Comparison of ENCODE assay signal across 19 cellular contexts in the genomic region with DNA sequence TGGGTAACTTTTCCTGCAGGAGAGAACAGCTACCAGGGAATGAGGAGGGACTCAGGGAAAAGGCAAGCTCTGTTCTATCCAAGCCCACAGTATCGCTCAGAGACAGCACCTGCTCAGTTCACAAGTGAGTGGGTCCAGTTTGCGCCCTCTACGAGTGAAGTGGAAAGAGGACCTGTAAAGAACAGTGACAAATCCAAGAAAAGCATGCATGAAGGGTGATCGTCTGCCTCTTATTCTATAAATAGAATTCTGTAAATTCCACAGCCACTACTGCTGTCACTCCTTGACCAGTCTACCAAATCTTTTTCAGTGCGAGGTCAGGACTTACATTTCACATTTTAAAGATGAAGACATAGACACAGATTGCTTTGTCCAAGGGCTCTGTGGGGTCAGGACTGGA.
DNase-seq lines count a peak whose midpoint lies in the region; ATAC-seq and TF ChIP-seq lines count a peak whose summit lies in the region.
"Had no signal": no experiment of that assay in that cellular context is flagged by ENCODE, and none has a peak within 500 bp of the region (broad histone marks: within the 10 kb centered on the region; RNA-seq: fewer than 3 reads in every experiment).

No MANE protein-coding gene starts in this region.

- no peaks in the 10 kb centered on the region for H3K9me3 Mint-ChIP-seq in HFFc6

- no peak overlapping the region for H3K27ac Mint-ChIP-seq in HFFc6
- H3K27ac Mint-ChIP-seq: CD4-positive, CD25-positive, alpha-beta regulatory T cell had no signal

- H3K4me3 Mint-ChIP-seq in HFFc6, result no peak overlapping the region
- H3K4me3 Mint-ChIP-seq: CD4-positive, CD25-positive, alpha-beta regulatory T cell had no signal

- peaks cover 19% of the 10 kb centered on the region for H3K36me3 Mint-ChIP-seq in HFFc6 (ENCODE audit: low read depth)
- H3K36me3 Mint-ChIP-seq: CD4-positive, CD25-positive, alpha-beta regulatory T cell had no signal

- TF ChIP-seq CTCF in cardiac muscle cell (IDR thresholded peaks at IDR 0.05; ENCODE audit: low read depth, low read length), result no peak
- no peak for TF ChIP-seq CTCF in left ventricle myocardium inferior (IDR thresholded peaks at IDR 0.05; ENCODE audit: borderline replicate concordance)
- TF ChIP-seq CTCF in HFFc6 (IDR thresholded peaks at IDR 0.05), result no peak
- TF ChIP-seq CTCF in left lung (IDR thresholded peaks at IDR 0.05), result no peak

- H3K4me1 ChIP-seq in cardiac muscle cell (ENCODE audit: low read depth) (peaks cover 14% of the 10 kb centered on the region), left ventricle myocardium inferior (peaks cover 11% of the 10 kb centered on the region), left lung (no peaks in the 10 kb centered on the region)
- H3K4me1 ChIP-seq: BE2C, SJSA1 had no signal

- DNase-seq in cardiac muscle cell (ENCODE audit: low read depth in 1 of 2, low spot score in 1 of 2) (peak in 1 of 2 donors; percentile 23), left ventricle myocardium inferior (no peak), HFFc6 (peak; percentile 15), left lung (no peak), AG08395 (ENCODE audit: low spot score) (no peak), posterior cingulate gyrus (no peak)
- no peak for DNase-seq in activated CD4-positive, alpha-beta T cell treated with anti-CD3 and anti-CD28 coated beads for 48 hours
- DNase-seq: BE2C; CD4-positive, CD25-positive, alpha-beta regulatory T cell; GF-D8; HCEC 1CT; IMR-90; KG1; MG63; NCI-H1694; NCI-H524; NCI-H82; Right ventricle myocardium superior had no signal

- H3K4me1 Mint-ChIP-seq in HFFc6 (ENCODE audit: low read depth), result peaks cover 34% of the 10 kb centered on the region
- H3K4me1 Mint-ChIP-seq: CD4-positive, CD25-positive, alpha-beta regulatory T cell had no signal

- H3K27me3 ChIP-seq in cardiac muscle cell (no peaks in the 10 kb centered on the region), left ventricle myocardium inferior (ENCODE audit: low read depth) (no peaks in the 10 kb centered on the region), left lung (no peaks in the 10 kb centered on the region)
- H3K27me3 ChIP-seq: BE2C, MG63, SJSA1 had no signal

- H3K9me3 ChIP-seq in cardiac muscle cell (ENCODE audit: low read depth) (no peaks in the 10 kb centered on the region), left ventricle myocardium inferior (replicated peaks) (no peaks in the 10 kb centered on the region), left lung (no peaks in the 10 kb centered on the region)
- H3K9me3 ChIP-seq: BE2C, MG63, SJSA1 had no signal

- intact Hi-C loops in left ventricle myocardium inferior (cut with micrococcal nuclease), result no loop called here
- intact Hi-C loops in left lung (cut with DNase I), result no loop called here
- intact Hi-C loops in posterior cingulate gyrus (cut with DNase I), result no loop called here

- H3K4me3 ChIP-seq in cardiac muscle cell (no peak overlapping the region), left ventricle myocardium inferior (no peak overlapping the region), left lung (no peak overlapping the region)
- H3K4me3 ChIP-seq: MG63, SJSA1 had no signal

- H3K27ac ChIP-seq in cardiac muscle cell (peak overlapping the region; percentile 80), left ventricle myocardium inferior (replicated peaks) (no peak overlapping the region), left lung (no peak overlapping the region)
- H3K27ac ChIP-seq: SJSA1 had no signal

- H3K36me3 ChIP-seq in cardiac muscle cell (no peaks in the 10 kb centered on the region), left ventricle myocardium inferior (peaks cover 12% of the 10 kb centered on the region), left lung (no peaks in the 10 kb centered on the region)
- H3K36me3 ChIP-seq: MG63, SJSA1 had no signal

- H3K27me3 Mint-ChIP-seq in HFFc6 (ENCODE audit: insufficient read depth), result peaks cover 1% of the 10 kb centered on the region; the same call in 1 of the 2 replicates

- ATAC-seq in left lung, result peak; percentile 42
